ENCODE assay signal across 2 cellular contexts in genomic region chr2:136116111-136116812, GRCh38.
TF ChIP-seq lines count a peak whose summit lies in the region.

No MANE protein-coding gene starts in this region.

TF ChIP-seq in H1, 55 proteins besides CTCF, POLR2A, EP300 and RAD21:
- TF ChIP-seq GTF2F1 (IDR thresholded peaks at IDR 0.05; ENCODE audit: borderline replicate concordance, low read depth, low read length) (no peak), ATF2 (IDR thresholded peaks at IDR 0.05; ENCODE audit: low read length) (no peak), HDAC6 (IDR thresholded peaks at IDR 0.05; ENCODE audit: low read depth, low read length) (no peak), E2F6 (IDR thresholded peaks at IDR 0.05) (peak; percentile 66; the same call in 1 of the 2 replicates)

TF ChIP-seq in neural cell, 6 proteins besides CTCF, POLR2A, EP300 and RAD21:
- no peak for TF ChIP-seq POLR2AphosphoS5 (IDR thresholded peaks at IDR 0.05)
- TF ChIP-seq MXI1 (conservative IDR thresholded peaks at IDR 0.05; ENCODE audit: poor library complexity, severe bottlenecking) = no peak
